17 cellular contexts compared by ENCODE assay signal in genomic region chr18:5851998-5852397, GRCh38. TPM values are rescaled to one million over a fixed set of nuclear protein-coding genes. Genes with fewer than 3 reads are reported as not detected.
DNase-seq lines count a peak whose midpoint lies in the region; ATAC-seq, FAIRE-seq and TF ChIP-seq lines count a peak whose summit lies in the region.
"Had no signal": no experiment of that assay in that cellular context is flagged by ENCODE, and none has a peak within 500 bp of the region (broad histone marks: within the 10 kb centered on the region; RNA-seq: fewer than 3 reads in every experiment).

No MANE protein-coding gene starts in this region.

- H3K27ac Mint-ChIP-seq in HFFc6 = no peak overlapping the region
- no peak overlapping the region for H3K27ac Mint-ChIP-seq in T-helper 2 cell treated with Interferon-gamma antibody and Interleukin-4, amounts not matched to agents 5 μg/mL and 100 μg/mL, for 36 hours

- peaks cover 52% of the 10 kb centered on the region for H3K9me3 Mint-ChIP-seq in HFFc6
- no peaks in the 10 kb centered on the region for H3K9me3 Mint-ChIP-seq in T-helper 2 cell treated with Interferon-gamma antibody and Interleukin-4, amounts not matched to agents 5 μg/mL and 100 μg/mL, for 36 hours

- CTCF ChIA-PET in AG04450 (lab: Charles Lee) = no interaction called here

- H3K4me3 ChIP-seq in AG04450 (ENCODE audit: low read depth, low read length) = no peak overlapping the region
- H3K4me3 ChIP-seq in RWPE2 (ENCODE audit: severe bottlenecking) = no peak overlapping the region
- H3K4me3 ChIP-seq: uterus had no signal

- no peak overlapping the region for H3K4me3 Mint-ChIP-seq in HFFc6
- H3K4me3 Mint-ChIP-seq in T-helper 2 cell treated with Interferon-gamma antibody and Interleukin-4, amounts not matched to agents 5 μg/mL and 100 μg/mL, for 36 hours = no peak overlapping the region

- no peak for DNase-seq in AG04450 (ENCODE audit: low read depth, low spot score)
- no peak for DNase-seq in HFFc6
- DNase-seq in RWPE2 (ENCODE audit: low spot score) = no peak
- DNase-seq in kidney tubule cell (ENCODE audit: low spot score) = no peak
- no peak for DNase-seq in amygdala (lab: John Stamatoyannopoulos, UW)
- no peak for DNase-seq in T-helper 2 cell treated with Interferon-gamma antibody and Interleukin-4, amounts not matched to agents 5 μg/mL and 100 μg/mL, for 36 hours (ENCODE audit: low spot score)
- DNase-seq: activated CD4-positive, alpha-beta T cell treated with anti-CD3 and anti-CD28 coated beads, Interleukin-2, amount 50 U/mL, for 48 hours; activated gamma-delta T cell; C1 segment of cervical spinal cord; effector CD8-positive, alpha-beta T cell; GDM1; H7; stimulated activated CD4-positive, alpha-beta T cell treated with anti-CD3 and anti-CD28 coated beads, Interleukin-2, amount 100 ng/mL, for 48 hours; uterus had no signal

- H3K36me3 ChIP-seq in RWPE2 (ENCODE audit: low read depth) = no peaks in the 10 kb centered on the region
- H3K36me3 ChIP-seq: uterus had no signal

- no peaks in the 10 kb centered on the region for H3K27me3 Mint-ChIP-seq in HFFc6 (ENCODE audit: insufficient read depth)
- H3K27me3 Mint-ChIP-seq in T-helper 2 cell treated with Interferon-gamma antibody and Interleukin-4, amounts not matched to agents 5 μg/mL and 100 μg/mL, for 36 hours (ENCODE audit: low read depth) = peaks cover 2% of the 10 kb centered on the region

- no peaks in the 10 kb centered on the region for H3K36me3 Mint-ChIP-seq in HFFc6 (ENCODE audit: low read depth)
- no peaks in the 10 kb centered on the region for H3K36me3 Mint-ChIP-seq in T-helper 2 cell treated with Interferon-gamma antibody and Interleukin-4, amounts not matched to agents 5 μg/mL and 100 μg/mL, for 36 hours (ENCODE audit: low read depth)

- POLR2A ChIA-PET in AG04450 (lab: Yijun Ruan, JAX) = no interaction called here

- H3K4me1 ChIP-seq in RWPE2 (ENCODE audit: insufficient read depth, poor library complexity, severe bottlenecking) = no peaks in the 10 kb centered on the region
- H3K4me1 ChIP-seq: uterus had no signal

- no peak for ATAC-seq in RWPE2 (ENCODE audit: low read depth)
- ATAC-seq in HG03354 (IDR thresholded peaks at IDR 0.05; ENCODE audit: poor library complexity, severe bottlenecking, unreplicated experiment) = no peak

- TF ChIP-seq CTCF in AG04450 (IDR thresholded peaks at IDR 0.05; ENCODE audit: low read depth, low read length) (peak; percentile 28), HFFc6 (IDR thresholded peaks at IDR 0.05) (peak; percentile 31; the same call in 1 of the 2 replicates), RWPE2 (IDR thresholded peaks at IDR 0.05; ENCODE audit: poor library complexity, severe bottlenecking) (peak; percentile 31)

- H3K9me3 ChIP-seq in AG04450 (ENCODE audit: control insufficient read depth, insufficient read depth, low read length) (no peaks in the 10 kb centered on the region), RWPE2 (ENCODE audit: severe bottlenecking) (no peaks in the 10 kb centered on the region)
- H3K9me3 ChIP-seq: uterus had no signal

- peak; percentile 96 for FAIRE-seq in islet of Langerhans (lab: Jason Lieb, UNC)

- H3K27ac ChIP-seq in AG04450 (ENCODE audit: low read depth, low read length) (no peak overlapping the region), RWPE2 (ENCODE audit: poor library complexity, severe bottlenecking) (no peak overlapping the region)
- H3K27ac ChIP-seq: uterus had no signal

- no peaks in the 10 kb centered on the region for H3K4me1 Mint-ChIP-seq in HFFc6 (ENCODE audit: low read depth)
- H3K4me1 Mint-ChIP-seq in T-helper 2 cell treated with Interferon-gamma antibody and Interleukin-4, amounts not matched to agents 5 μg/mL and 100 μg/mL, for 36 hours (ENCODE audit: low read depth) = peaks cover 3% of the 10 kb centered on the region

- H3K27me3 ChIP-seq in AG04450 (ENCODE audit: control insufficient read depth, insufficient read depth, low read length) = peaks cover 3% of the 10 kb centered on the region
- peaks cover 2% of the 10 kb centered on the region for H3K27me3 ChIP-seq in RWPE2 (ENCODE audit: insufficient read depth, poor library complexity, severe bottlenecking)
- H3K27me3 ChIP-seq: uterus had no signal

RNA-seq across cellular contexts. Expression of gene TMEM200C, which starts 43.3 kb away (rescaled TPM):
- polyA plus RNA-seq in AG04450 (2011; rRNA removed) = 1.6 and 1.7 TPM in 2 replicates
- 1.2 and 1.7 TPM in 2 replicates for polyA minus RNA-seq in AG04450 (2011; rRNA and poly(A)+ RNA removed)
- not detected for total RNA-seq in HFFc6 (2021; fragmentation: NEBNext Ultra II Directional; extraction: Animal tissue kit (Norgen Biotek cat#: 25700))
- total RNA-seq: RPMI7951 had no signal
